Comparison of ENCODE assay signal across 15 cellular contexts in the genomic region with DNA sequence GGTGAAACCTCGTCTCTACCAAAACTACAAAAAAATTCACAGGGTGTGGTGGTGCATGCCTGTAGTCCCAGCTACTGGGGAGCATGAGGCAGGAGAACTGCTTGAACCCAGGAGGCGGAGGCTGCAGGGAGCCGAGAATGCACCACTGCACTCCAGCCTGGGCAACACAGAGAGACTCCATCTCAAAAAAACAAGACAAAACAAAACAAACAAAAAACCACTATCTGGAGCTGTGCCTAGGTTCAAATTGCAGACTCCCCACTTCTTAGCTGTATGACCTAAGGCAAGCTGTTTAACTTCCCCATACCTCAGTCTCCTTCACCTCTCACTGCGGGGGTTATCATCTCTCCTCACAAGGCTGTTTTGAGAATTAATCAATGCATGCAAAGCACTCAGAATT.
A peak's percentile ranks its signal among the peaks of the same experiment; 100 is the strongest.
DNase-seq lines count a peak whose midpoint lies in the region; ATAC-seq and TF ChIP-seq lines count a peak whose summit lies in the region.
"Had no signal": no experiment of that assay in that cellular context is flagged by ENCODE, and none has a peak within 500 bp of the region (broad histone marks: within the 10 kb centered on the region; RNA-seq: fewer than 3 reads in every experiment).

No MANE protein-coding gene starts in this region.

- ATAC-seq in activated naive CD8-positive, alpha-beta T cell treated with anti-CD3 and anti-CD28 coated beads, Interleukin-2, amount 50 U/mL, for 24 hours: no peak
- ATAC-seq in left cardiac atrium: no peak
- ATAC-seq: HepG2 had no signal

- no peak overlapping the region for H3K4me3 Mint-ChIP-seq in activated naive CD8-positive, alpha-beta T cell
- H3K4me3 Mint-ChIP-seq in activated naive CD8-positive, alpha-beta T cell treated with anti-CD3 and anti-CD28 coated beads, Interleukin-2, amount 50 U/mL, for 24 hours: no peak overlapping the region
- no peak overlapping the region for H3K4me3 Mint-ChIP-seq in progenitor cell of endocrine pancreas (ENCODE audit: low read depth)
- H3K4me3 Mint-ChIP-seq: CD4-positive, alpha-beta memory T cell; HFFc6 had no signal

- no peaks in the 10 kb centered on the region for H3K9me3 Mint-ChIP-seq in activated naive CD8-positive, alpha-beta T cell (ENCODE audit: low read depth)
- no peaks in the 10 kb centered on the region for H3K9me3 Mint-ChIP-seq in activated naive CD8-positive, alpha-beta T cell treated with anti-CD3 and anti-CD28 coated beads, Interleukin-2, amount 50 U/mL, for 24 hours
- H3K9me3 Mint-ChIP-seq in progenitor cell of endocrine pancreas (ENCODE audit: low read depth): no peaks in the 10 kb centered on the region
- H3K9me3 Mint-ChIP-seq: CD4-positive, alpha-beta memory T cell; HFFc6 had no signal

- no peak for TF ChIP-seq CTCF in progenitor cell of endocrine pancreas (IDR thresholded peaks at IDR 0.05; ENCODE audit: unreplicated experiment)

- intact Hi-C loops in left cardiac atrium (cut with DNase I): no loop called here

- H3K36me3 Mint-ChIP-seq in activated naive CD8-positive, alpha-beta T cell: peaks cover 12% of the 10 kb centered on the region
- peaks cover 16% of the 10 kb centered on the region for H3K36me3 Mint-ChIP-seq in activated naive CD8-positive, alpha-beta T cell treated with anti-CD3 and anti-CD28 coated beads, Interleukin-2, amount 50 U/mL, for 24 hours (ENCODE audit: low read depth)
- H3K36me3 Mint-ChIP-seq in progenitor cell of endocrine pancreas (ENCODE audit: insufficient read depth): no peaks in the 10 kb centered on the region

- no peaks in the 10 kb centered on the region for H3K27me3 Mint-ChIP-seq in activated naive CD8-positive, alpha-beta T cell
- H3K27me3 Mint-ChIP-seq in activated naive CD8-positive, alpha-beta T cell treated with anti-CD3 and anti-CD28 coated beads, Interleukin-2, amount 50 U/mL, for 24 hours: no peaks in the 10 kb centered on the region
- H3K27me3 Mint-ChIP-seq in progenitor cell of endocrine pancreas: no peaks in the 10 kb centered on the region
- H3K27me3 Mint-ChIP-seq: CD4-positive, alpha-beta memory T cell had no signal

- peak overlapping the region; percentile 51 for H3K27ac Mint-ChIP-seq in activated naive CD8-positive, alpha-beta T cell
- no peak overlapping the region for H3K27ac Mint-ChIP-seq in activated naive CD8-positive, alpha-beta T cell treated with anti-CD3 and anti-CD28 coated beads, Interleukin-2, amount 50 U/mL, for 24 hours
- H3K27ac Mint-ChIP-seq in progenitor cell of endocrine pancreas: peak overlapping the region; percentile 50
- H3K27ac Mint-ChIP-seq: CD4-positive, alpha-beta memory T cell; HFFc6 had no signal

- peaks cover 67% of the 10 kb centered on the region for H3K4me1 Mint-ChIP-seq in activated naive CD8-positive, alpha-beta T cell (ENCODE audit: low read depth)
- H3K4me1 Mint-ChIP-seq in activated naive CD8-positive, alpha-beta T cell treated with anti-CD3 and anti-CD28 coated beads, Interleukin-2, amount 50 U/mL, for 24 hours: peaks cover 74% of the 10 kb centered on the region
- peaks cover 8% of the 10 kb centered on the region for H3K4me1 Mint-ChIP-seq in progenitor cell of endocrine pancreas (ENCODE audit: low read depth)

- no peak for DNase-seq in activated naive CD8-positive, alpha-beta T cell treated with anti-CD3 and anti-CD28 coated beads, Interleukin-2, amount 50 U/mL, for 24 hours
- DNase-seq in RPMI8226 (peak; percentile 33), progenitor cell of endocrine pancreas (ENCODE audit: low spot score, unreplicated experiment) (no peak), NCI-H2196 (lab: John Stamatoyannopoulos, UW; ENCODE audit: unreplicated experiment) (no peak), DMS53 (lab: John Stamatoyannopoulos, UW) (no peak), left cardiac atrium (no peak)
- DNase-seq: BE2C; CD4-positive, alpha-beta memory T cell; COR-L47; DMS153; DND-41; GDM1; HFFc6 had no signal
